In genomic region chr10:29849886-29850285, GRCh38 we compare ENCODE assay signal across 16 cellular contexts.
DNase-seq lines count a peak whose midpoint lies in the region; ATAC-seq and TF ChIP-seq lines count a peak whose summit lies in the region.
"Had no signal": no experiment of that assay in that cellular context is flagged by ENCODE, and none has a peak within 500 bp of the region (broad histone marks: within the 10 kb centered on the region; RNA-seq: fewer than 3 reads in every experiment).

No MANE protein-coding gene starts in this region.

- intact Hi-C loops in lower lobe of right lung (cut with DNase I): no loop called here
- intact Hi-C loops in stomach (cut with DNase I; ENCODE audit: low total_unique reads): no loop called here

- H3K27ac ChIP-seq in lower lobe of right lung (peak overlapping the region; percentile 53), stomach (peak overlapping the region in 4 of 5 donors; percentile 63 to 83 (median 70))

- H3K4me3 Mint-ChIP-seq in HFFc6: peak overlapping the region; percentile 85
- peak overlapping the region; percentile 65 for H3K4me3 Mint-ChIP-seq in chondrocyte (ENCODE audit: unreplicated experiment)
- no peak overlapping the region for H3K4me3 Mint-ChIP-seq in activated naive CD8-positive, alpha-beta T cell treated with anti-CD3 and anti-CD28 coated beads for 36 hours
- no peak overlapping the region for H3K4me3 Mint-ChIP-seq in activated T-cell treated with anti-CD3 and anti-CD28 coated beads, Interleukin-2, amount 50 U/mL, for 72 hours
- H3K4me3 Mint-ChIP-seq: endodermal cell, IgD-negative memory B cell, natural killer cell had no signal

- peaks cover 11% of the 10 kb centered on the region for H3K4me1 Mint-ChIP-seq in HFFc6 (ENCODE audit: low read depth)
- peaks cover 25% of the 10 kb centered on the region for H3K4me1 Mint-ChIP-seq in chondrocyte (ENCODE audit: low read depth)
- H3K4me1 Mint-ChIP-seq in activated naive CD8-positive, alpha-beta T cell treated with anti-CD3 and anti-CD28 coated beads for 36 hours: no peaks in the 10 kb centered on the region
- no peaks in the 10 kb centered on the region for H3K4me1 Mint-ChIP-seq in activated T-cell treated with anti-CD3 and anti-CD28 coated beads, Interleukin-2, amount 50 U/mL, for 72 hours (ENCODE audit: low read depth)

- H3K27me3 Mint-ChIP-seq in HFFc6 (ENCODE audit: insufficient read depth) (peaks cover 50% of the 10 kb centered on the region), chondrocyte (ENCODE audit: low read depth) (no peaks in the 10 kb centered on the region)
- peaks cover 14% of the 10 kb centered on the region for H3K27me3 Mint-ChIP-seq in activated naive CD8-positive, alpha-beta T cell treated with anti-CD3 and anti-CD28 coated beads for 36 hours
- peaks cover 25% of the 10 kb centered on the region for H3K27me3 Mint-ChIP-seq in activated T-cell treated with anti-CD3 and anti-CD28 coated beads, Interleukin-2, amount 50 U/mL, for 72 hours (ENCODE audit: low read depth)
- H3K27me3 Mint-ChIP-seq: IgD-negative memory B cell had no signal

- DNase-seq in HFFc6: no peak
- no peak for DNase-seq in chondrocyte (ENCODE audit: low spot score)
- DNase-seq in lower lobe of right lung: no peak
- DNase-seq in stomach: no peak
- no peak for DNase-seq in NCI-H69 (lab: John Stamatoyannopoulos, UW)
- DNase-seq in activated naive CD8-positive, alpha-beta T cell treated with anti-CD3 and anti-CD28 coated beads for 36 hours: no peak
- DNase-seq in activated CD4-positive, alpha-beta T cell treated with anti-CD3 and anti-CD28 coated beads for 1 hour: no peak
- no peak for DNase-seq in activated T-cell treated with anti-CD3 and anti-CD28 coated beads, Interleukin-2, amount 50 U/mL, for 72 hours
- DNase-seq: activated effector memory CD4-positive, alpha-beta T cell treated with anti-CD3 and anti-CD28 coated beads, Interleukin-2, amount 50 U/mL, for 16 hours; endodermal cell; H7; natural killer cell; NCI-H1092; NK-92 treated with Interleukin-12 subunit alpha and Interleukin-12 subunit beta, amount 100 ng/mL, for 24 hours; stimulated activated naive CD8-positive, alpha-beta T cell treated with anti-CD3 and anti-CD28 coated beads, Interleukin-15, Interleukin-2, amounts not matched to agents 100 U/mL and 50 U/mL, for 24 hours had no signal

- H3K9me3 ChIP-seq in lower lobe of right lung (peaks cover 4% of the 10 kb centered on the region), stomach (peaks cover 0 to 4% (median 0%) of the 10 kb centered on the region in 4 donors)

- H3K36me3 ChIP-seq in lower lobe of right lung (no peaks in the 10 kb centered on the region), stomach (no peaks in the 10 kb centered on the region)

- no peak for TF ChIP-seq CTCF in HFFc6 (IDR thresholded peaks at IDR 0.05)
- no peak for TF ChIP-seq CTCF in chondrocyte (IDR thresholded peaks at IDR 0.05)
- TF ChIP-seq CTCF in lower lobe of right lung (IDR thresholded peaks at IDR 0.05): no peak
- no peak for TF ChIP-seq CTCF in stomach (IDR thresholded peaks at IDR 0.05)

- H3K9me3 Mint-ChIP-seq in HFFc6 (peaks cover 7% of the 10 kb centered on the region; the same call in 1 of the 2 replicates), chondrocyte (ENCODE audit: low read depth) (peaks cover 12% of the 10 kb centered on the region)
- H3K9me3 Mint-ChIP-seq in activated naive CD8-positive, alpha-beta T cell treated with anti-CD3 and anti-CD28 coated beads for 36 hours: peaks cover 1% of the 10 kb centered on the region
- peaks cover 0 to 2% of the 10 kb centered on the region in 2 donors for H3K9me3 Mint-ChIP-seq in activated T-cell treated with anti-CD3 and anti-CD28 coated beads, Interleukin-2, amount 50 U/mL, for 72 hours
- H3K9me3 Mint-ChIP-seq: endodermal cell, natural killer cell had no signal

- no peak for ATAC-seq in lower lobe of right lung
- ATAC-seq in activated T-cell treated with anti-CD3 and anti-CD28 coated beads, Interleukin-2, amount 50 U/mL, for 72 hours (replicated peaks in 1 of 2): no peak
- ATAC-seq: natural killer cell; stimulated activated naive CD8-positive, alpha-beta T cell treated with anti-CD3 and anti-CD28 coated beads, Interleukin-15, Interleukin-2, amounts not matched to agents 100 U/mL and 50 U/mL, for 24 hours had no signal

- 62 to 76% (median 70%) methylated on average over 3 of the region's 3 CpGs for WGBS in stomach, 5 donors

- no peak overlapping the region for H3K27ac Mint-ChIP-seq in HFFc6
- peak overlapping the region; percentile 92 for H3K27ac Mint-ChIP-seq in chondrocyte (ENCODE audit: unreplicated experiment)
- H3K27ac Mint-ChIP-seq in activated naive CD8-positive, alpha-beta T cell treated with anti-CD3 and anti-CD28 coated beads for 36 hours: no peak overlapping the region
- no peak overlapping the region for H3K27ac Mint-ChIP-seq in activated T-cell treated with anti-CD3 and anti-CD28 coated beads, Interleukin-2, amount 50 U/mL, for 72 hours
- H3K27ac Mint-ChIP-seq: endodermal cell, IgD-negative memory B cell, natural killer cell had no signal

- no peak for TF ChIP-seq EP300 in stomach (IDR thresholded peaks at IDR 0.05)

- H3K27me3 ChIP-seq in lower lobe of right lung (ENCODE audit: low read depth): no peaks in the 10 kb centered on the region
- no peaks in the 10 kb centered on the region for H3K27me3 ChIP-seq in stomach

- H3K36me3 Mint-ChIP-seq in HFFc6 (ENCODE audit: low read depth) (0 out of 2 replicates have a peak, but pooled peaks cover 7% of the 10 kb centered on the region), chondrocyte (ENCODE audit: low read depth) (peaks cover 3% of the 10 kb centered on the region)
- H3K36me3 Mint-ChIP-seq in activated naive CD8-positive, alpha-beta T cell treated with anti-CD3 and anti-CD28 coated beads for 36 hours: no peaks in the 10 kb centered on the region
- no peaks in the 10 kb centered on the region for H3K36me3 Mint-ChIP-seq in activated T-cell treated with anti-CD3 and anti-CD28 coated beads, Interleukin-2, amount 50 U/mL, for 72 hours (ENCODE audit: insufficient read depth in 2 of 2)
- H3K36me3 Mint-ChIP-seq: IgD-negative memory B cell, natural killer cell had no signal

- H3K4me3 ChIP-seq in lower lobe of right lung: peak overlapping the region; percentile 18
- peak overlapping the region in 1 of 4 donors; percentile 13 for H3K4me3 ChIP-seq in stomach

- H3K4me1 ChIP-seq in lower lobe of right lung (peaks cover 8% of the 10 kb centered on the region), stomach (peaks cover 0 to 18% (median 8%) of the 10 kb centered on the region in 4 donors)

- TF ChIP-seq POLR2A in stomach (IDR thresholded peaks at IDR 0.05): no peak

Comparison
In these comparisons a context has a peak if more than half of its experiments do, and no peak if none do; other contexts are left out.
1. H3K4me3 Mint-ChIP-seq: peak in HFFc6 (single experiment) and chondrocyte (single experiment); none in activated naive CD8-positive, alpha-beta T cell treated with anti-CD3 and anti-CD28 coated beads for 36 hours (single experiment) and activated T-cell treated with anti-CD3 and anti-CD28 coated beads, Interleukin-2, amount 50 U/mL, for 72 hours (0 of 2).